Comparison of ENCODE assay signal across 31 cellular contexts in genomic region chr1:7430646-7431045, GRCh38.
"Had no signal": no experiment of that assay in that cellular context is flagged by ENCODE, and none has a peak within 500 bp of the region (broad histone marks: within the 10 kb centered on the region; RNA-seq: fewer than 3 reads in every experiment).

No MANE protein-coding gene starts in this region.

- H3K4me3 ChIP-seq: esophagus muscularis mucosa, gastroesophageal sphincter, hepatocyte, left ventricle myocardium inferior, lung, ovary, prostate gland, skin epidermis, thoracic aorta had no signal

- H3K27me3 ChIP-seq: esophagus muscularis mucosa, gastroesophageal sphincter, hepatocyte, neutrophil, ovary had no signal

- ATAC-seq: activated T-cell treated with anti-CD3 and anti-CD28 coated beads, Interleukin-2, amount 50 U/mL, for 4 hours; activated T-helper 17 cell treated with anti-CD3 and anti-CD28 coated beads, Interleukin-2, amount 50 U/mL, for 72 hours; gastroesophageal sphincter; sciatic nerve; stimulated activated effector memory CD8-positive, alpha-beta T cell treated with anti-CD3 and anti-CD28 coated beads, Interleukin-12 subunit alpha, Interleukin-12 subunit beta, amount 100 ng/mL, for 72 hours; T-helper 17 cell; WTC11 had no signal

- H3K9me3 ChIP-seq: esophagus muscularis mucosa, left ventricle myocardium inferior, neutrophil, ovary, prostate gland, thoracic aorta had no signal

- DNase-seq: activated CD4-positive, alpha-beta memory T cell treated with anti-CD3 and anti-CD28 coated beads, Interleukin-2, amount 10 ng/mL, durations not matched to agents 7 days and 5 days; activated CD4-positive, alpha-beta T cell treated with anti-CD3 and anti-CD28 coated beads for 1 hour; activated CD4-positive, alpha-beta T cell treated with anti-CD3 and anti-CD28 coated beads, Interleukin-2, amount 10 ng/mL, durations not matched to agents 7 days and 5 days; activated gamma-delta T cell treated with Interleukin-2 at 50 U/mL for 16 hours; activated naive CD4-positive, alpha-beta T cell treated with anti-CD3 and anti-CD28 coated beads, Interleukin-2, amount 50 U/mL, for 16 hours; activated T-cell treated with anti-CD3 and anti-CD28 coated beads, Interleukin-2, amount 50 U/mL, for 4 hours; amygdala; caudate nucleus; cortex of kidney; islet precursor cell; left ventricle myocardium inferior; mesendoderm; nephron progenitor cell; ovary; retina; stimulated activated CD4-positive, alpha-beta T cell treated with anti-CD3 and anti-CD28 coated beads, Interleukin-12 subunit alpha, Interleukin-12 subunit beta, amount 100 ng/mL, for 4 hours; stimulated activated CD4-positive, alpha-beta T cell treated with anti-CD3 and anti-CD28 coated beads, Interleukin-4, amount 100 ng/mL, for 24 hours; T-helper 17 cell; trophoblast cell had no signal

- H3K4me1 ChIP-seq: gastroesophageal sphincter, left ventricle myocardium inferior, prostate gland had no signal

- H3K36me3 ChIP-seq: esophagus muscularis mucosa, gastroesophageal sphincter, left ventricle myocardium inferior, neutrophil, ovary, prostate gland, thoracic aorta had no signal
